ENCODE assay signal across 25 cellular contexts in the genomic region with DNA sequence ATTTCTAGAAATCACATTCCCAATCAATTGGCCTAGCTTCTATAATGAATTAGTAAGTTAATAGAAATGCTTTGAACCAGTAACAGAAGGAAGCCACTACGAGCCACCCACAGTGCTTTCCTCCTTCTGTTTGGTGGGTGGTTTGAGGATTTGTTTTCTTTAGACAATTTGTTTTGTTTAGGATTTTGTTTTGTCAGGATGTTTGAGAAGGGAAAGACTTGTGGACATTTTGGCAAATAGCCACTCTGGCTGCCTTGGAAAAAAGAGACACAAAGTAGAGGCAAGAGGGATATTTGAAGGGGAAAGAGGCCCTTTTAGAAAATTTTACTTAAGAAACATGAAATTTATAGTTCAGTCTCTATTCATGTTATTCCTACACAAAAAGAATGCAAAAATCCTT. TPM values are rescaled to one million over a fixed set of nuclear protein-coding genes. Genes with fewer than 3 reads are reported as not detected.
DNase-seq lines count a peak whose midpoint lies in the region; ATAC-seq, FAIRE-seq and TF ChIP-seq lines count a peak whose summit lies in the region.
"Had no signal": no experiment of that assay in that cellular context is flagged by ENCODE, and none has a peak within 500 bp of the region (broad histone marks: within the 10 kb centered on the region; RNA-seq: fewer than 3 reads in every experiment).

No MANE protein-coding gene starts in this region.

- no peak overlapping the region for H3K9ac ChIP-seq in smooth muscle cell (ENCODE audit: low read depth)
- H3K9ac ChIP-seq: BLaER1 treated with 17β-estradiol and CSF1 and Interleukin-3, amounts not matched to agents 10 nM and 100 nM had no signal

- H3K36me3 ChIP-seq in smooth muscle cell (ENCODE audit: low read depth): peaks cover 29% of the 10 kb centered on the region

- H3K4me1 ChIP-seq in A549 (peaks cover 22% of the 10 kb centered on the region), smooth muscle cell (ENCODE audit: low read depth) (peaks cover 4% of the 10 kb centered on the region)
- H3K4me1 ChIP-seq: right atrium auricular region, upper lobe of right lung had no signal

- H3K79me2 ChIP-seq in smooth muscle cell (ENCODE audit: low read depth): peaks cover 6% of the 10 kb centered on the region

- no peaks in the 10 kb centered on the region for H3F3A ChIP-seq in smooth muscle cell (ENCODE audit: low read depth)

- WGBS in A549 (ENCODE audit: missing lambda C conversion rate): 77% methylated on average over 1 of the region's 1 CpG
- WGBS in smooth muscle cell (ENCODE audit: low lambda C conversion rate): 50% methylated on average over 1 of the region's 1 CpG

- no peaks in the 10 kb centered on the region for H3K27me3 ChIP-seq in smooth muscle cell (ENCODE audit: low read depth)
- H3K27me3 ChIP-seq: BLaER1 treated with 17β-estradiol and CSF1 and Interleukin-3, amounts not matched to agents 10 nM and 100 nM; cardiac muscle cell; right atrium auricular region; upper lobe of right lung had no signal

- in situ Hi-C loops in astrocyte of the spinal cord (cut with HindIII; ENCODE audit: low sequenced_read_pairs): no loop called here

- TF ChIP-seq CTCF in A549 (IDR thresholded peaks at IDR 0.05) (no peak), astrocyte of the spinal cord (IDR thresholded peaks at IDR 0.05; ENCODE audit: low read depth, low read length) (no peak), fibroblast of villous mesenchyme (IDR thresholded peaks at IDR 0.05; ENCODE audit: insufficient read depth, low read depth, low read length) (no peak), smooth muscle cell (IDR thresholded peaks at IDR 0.05; ENCODE audit: borderline replicate concordance, insufficient read depth, poor library complexity, severe bottlenecking) (no peak)

- H3K9me3 ChIP-seq in A549 (no peaks in the 10 kb centered on the region), smooth muscle cell (replicated peaks; ENCODE audit: low read depth) (no peaks in the 10 kb centered on the region)
- H3K9me3 ChIP-seq: right atrium auricular region, upper lobe of right lung had no signal

- no peak overlapping the region for H3K27ac ChIP-seq in A549
- H3K27ac ChIP-seq in smooth muscle cell (ENCODE audit: low read depth): no peak overlapping the region
- H3K27ac ChIP-seq: cardiac muscle cell, right atrium auricular region, SK-N-MC, upper lobe of right lung had no signal

- POLR2A ChIA-PET in A549 (lab: Yijun Ruan, JAX): no interaction called here

- H2AFZ ChIP-seq in smooth muscle cell (ENCODE audit: low read depth): no peak overlapping the region

- H3K4me3 ChIP-seq in A549 (no peak overlapping the region), astrocyte of the spinal cord (ENCODE audit: low read depth, low read length) (no peak overlapping the region), fibroblast of villous mesenchyme (ENCODE audit: low read depth, low read length) (no peak overlapping the region), smooth muscle cell (no peak overlapping the region)
- H3K4me3 ChIP-seq: BLaER1 treated with 17β-estradiol and CSF1 and Interleukin-3, amounts not matched to agents 10 nM and 100 nM; cardiac muscle cell; right atrium auricular region; SK-N-MC; upper lobe of right lung had no signal

- DNase-seq in A549 (ENCODE audit: low read depth in 1 of 2, low spot score in 1 of 2) (no peak), H4 (ENCODE audit: low spot score) (peak; percentile 5), astrocyte of the spinal cord (ENCODE audit: low read depth, low spot score) (peak; percentile 14), fibroblast of villous mesenchyme (ENCODE audit: low read depth) (peak; percentile 26), GM03348 (ENCODE audit: low spot score) (no peak), NCI-H187 (lab: John Stamatoyannopoulos, UW) (no peak), NCI-H2196 treated with DMSO at 0.1 percent for 48 hours (lab: John Stamatoyannopoulos, UW; ENCODE audit: unreplicated experiment) (no peak), smooth muscle cell (lab: John Stamatoyannopoulos, UW; ENCODE audit: unreplicated experiment) (no peak)
- DNase-seq: activated CD4-positive, alpha-beta T cell treated with anti-CD3 and anti-CD28 coated beads for 48 hours; activated naive CD4-positive, alpha-beta T cell treated with anti-CD3 and anti-CD28 coated beads, Interleukin-2, amount 10 ng/mL, durations not matched to agents 7 days and 5 days; amygdala; Calu3; left colon; naive thymus-derived CD8-positive, alpha-beta T cell; NCI-H1694; NCI-H2171 treated with DMSO at 0.1 percent for 48 hours; NCI-H526; RPMI8226; stimulated activated CD4-positive, alpha-beta T cell treated with anti-CD3 and anti-CD28 coated beads, Interleukin-4, amount 100 ng/mL, for 1 hour; upper lobe of right lung had no signal

- H4K20me1 ChIP-seq in smooth muscle cell (ENCODE audit: low read depth): peaks cover 26% of the 10 kb centered on the region

- TF ChIP-seq POLR2A in A549 (IDR thresholded peaks at IDR 0.05; ENCODE audit: low read length): no peak

- ATAC-seq in A549: no peak
- ATAC-seq: left colon; naive thymus-derived CD8-positive, alpha-beta T cell; stimulated activated memory B cell treated with anti-CD40 and anti-IgM and Interleukin-4, amounts not matched to agents 10 μg/mL and 1 μg/mL and 100 μg/mL, for 72 hours; upper lobe of right lung had no signal

- no peak for FAIRE-seq in A549 (lab: Jason Lieb, UNC)

- no peak for TF ChIP-seq EP300 in A549 (IDR thresholded peaks at IDR 0.05)

- TF ChIP-seq RAD21 in A549 (conservative IDR thresholded peaks at IDR 0.05 in 1 of 2, IDR thresholded peaks at IDR 0.05 in 1 of 2): no peak

- H3K4me2 ChIP-seq in A549 (peak overlapping the region; percentile 6; the same call in 2 of the 3 replicates), smooth muscle cell (no peak overlapping the region)
- H3K4me2 ChIP-seq: BLaER1 treated with 17β-estradiol and CSF1 and Interleukin-3, amounts not matched to agents 10 nM and 100 nM had no signal

- CTCF ChIA-PET in A549 (lab: Yijun Ruan, JAX): no interaction called here

TF ChIP-seq in A549, 52 proteins besides CTCF, POLR2A, EP300 and RAD21:
- TF ChIP-seq TFCP2L1 (CRISPR knock-in tag; IDR thresholded peaks at IDR 0.05) (no peak), MAZ (IDR thresholded peaks at IDR 0.05; ENCODE audit: borderline replicate concordance, low read depth, low read length) (no peak)
- TF ChIP-seq, protein P1, sequence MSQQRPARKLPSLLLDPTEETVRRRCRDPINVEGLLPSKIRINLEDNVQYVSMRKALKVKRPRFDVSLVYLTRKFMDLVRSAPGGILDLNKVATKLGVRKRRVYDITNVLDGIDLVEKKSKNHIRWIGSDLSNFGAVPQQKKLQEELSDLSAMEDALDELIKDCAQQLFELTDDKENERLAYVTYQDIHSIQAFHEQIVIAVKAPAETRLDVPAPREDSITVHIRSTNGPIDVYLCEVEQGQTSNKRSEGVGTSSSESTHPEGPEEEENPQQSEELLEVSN (IDR thresholded peaks at IDR 0.05; ENCODE audit: borderline replicate concordance, low read depth): no peak
TF ChIP-seq in A549: peak in this region for 0.

RNA-seq across cellular contexts. Expression of a gene that starts 47.7 kb away (rescaled TPM):
- polyA plus RNA-seq in A549 (2011; rRNA removed) (75.0 and 76.3 TPM in 2 replicates), A549 (2017; fragmentation: RNase III; extraction: RNeasy Plus Mini Kit Qiagen cat#74134 plus additional on column Dnase treatment) (53.9 to 69.8 TPM (median 59.6 TPM) in 3 replicates), smooth muscle cell (47.9 and 49.4 TPM in 2 replicates)
- polyA plus RNA-seq in A549 (2012; cell fraction: cytosol; rRNA removed): 18.7 and 19.6 TPM in 2 replicates
- polyA plus RNA-seq in A549 (2012; cell fraction: nucleus; rRNA removed): 8.1 and 15.3 TPM in 2 replicates
- 25.6 and 30.5 TPM in 2 replicates for polyA minus RNA-seq in A549 (2011; rRNA and poly(A)+ RNA removed)
- 64.4 and 71.3 TPM in 2 replicates for total RNA-seq in H4 (2014; rRNA removed; shearing (Covaris generic))
- total RNA-seq in fibroblast of villous mesenchyme (87.3 and 100 TPM in 2 replicates), smooth muscle cell (94.2 and 120 TPM in 2 replicates)

Comparison
In these comparisons a context has a peak if more than half of its experiments do, and no peak if none do; other contexts are left out.
1. DNase-seq: peak in H4 (single experiment), astrocyte of the spinal cord (single experiment) and fibroblast of villous mesenchyme (single experiment); none in A549 (0 of 2), GM03348 (single experiment), NCI-H187 (0 of 2), NCI-H2196 treated with DMSO at 0.1 percent for 48 hours (single experiment) and smooth muscle cell (single experiment).